12 cellular contexts compared by ENCODE assay signal in genomic region chr10:70566515-70567290, GRCh38. TPM values are rescaled to one million over a fixed set of nuclear protein-coding genes. Genes with fewer than 3 reads are reported as not detected.
"Had no signal": no experiment of that assay in that cellular context is flagged by ENCODE, and none has a peak within 500 bp of the region (broad histone marks: within the 10 kb centered on the region; RNA-seq: fewer than 3 reads in every experiment).

No MANE protein-coding gene starts in this region.

- H3K36me3 ChIP-seq: gastrocnemius medialis had no signal

- ATAC-seq: gastrocnemius medialis, left ventricle myocardium superior had no signal

- H3K27ac Mint-ChIP-seq: activated T-cell treated with anti-CD3 and anti-CD28 coated beads, Interleukin-2, amount 50 U/mL, for 24 hours had no signal

- H3K4me3 ChIP-seq: coronary artery, gastrocnemius medialis, SK-N-MC, tibial nerve had no signal

- H3K4me1 ChIP-seq: gastrocnemius medialis had no signal

- H3K9me3 ChIP-seq: gastrocnemius medialis, tibial nerve had no signal

- H3K9me3 Mint-ChIP-seq: activated T-cell treated with anti-CD3 and anti-CD28 coated beads, Interleukin-2, amount 50 U/mL, for 24 hours had no signal

- H3K27me3 ChIP-seq: gastrocnemius medialis, tibial nerve had no signal

- DNase-seq: activated CD4-positive, alpha-beta T cell treated with anti-CD3 and anti-CD28 coated beads for 48 hours; activated T-cell treated with anti-CD3 and anti-CD28 coated beads, Interleukin-2, amount 50 U/mL, for 24 hours; effector CD4-positive, alpha-beta T cell; gastrocnemius medialis; left ventricle myocardium superior; small intestine had no signal

- H3K4me3 Mint-ChIP-seq: activated T-cell treated with anti-CD3 and anti-CD28 coated beads, Interleukin-2, amount 50 U/mL, for 24 hours had no signal

- H3K27ac ChIP-seq: coronary artery, epithelial cell of prostate, gastrocnemius medialis, SK-N-MC, tibial nerve had no signal

- H3K27me3 Mint-ChIP-seq: activated T-cell treated with anti-CD3 and anti-CD28 coated beads, Interleukin-2, amount 50 U/mL, for 24 hours had no signal

RNA-seq across cellular contexts. Expression of gene PRF1, which starts 35.8 kb away (rescaled TPM):
- total RNA-seq: kidney epithelial cell had no signal
- polyA plus RNA-seq: neural cell had no signal
